9 cellular contexts compared by ENCODE assay signal in genomic region chr22:19767427-19768380, GRCh38. TPM values are rescaled to one million over a fixed set of nuclear protein-coding genes. Genes with fewer than 3 reads are reported as not detected.
A peak's percentile ranks its signal among the peaks of the same experiment; 100 is the strongest.
DNase-seq lines count a peak whose midpoint lies in the region; ATAC-seq and TF ChIP-seq lines count a peak whose summit lies in the region.
"Had no signal": no experiment of that assay in that cellular context is flagged by ENCODE, and none has a peak within 500 bp of the region (broad histone marks: within the 10 kb centered on the region; RNA-seq: fewer than 3 reads in every experiment).

No MANE protein-coding gene starts in this region.

- H3K27ac ChIP-seq in DOHH2 (ENCODE audit: low read depth, low read length) (no peak overlapping the region), hepatocyte (no peak overlapping the region)

- no peak overlapping the region for H2AFZ ChIP-seq in hepatocyte

- intact Hi-C loops in posterior vena cava (cut with DNase I) = no loop called here

- H3K4me3 ChIP-seq in DOHH2 (ENCODE audit: low read length) (no peak overlapping the region), hepatocyte (no peak overlapping the region)

- no peaks in the 10 kb centered on the region for H3K36me3 ChIP-seq in DOHH2 (ENCODE audit: control insufficient read depth, low read length)
- H3K36me3 ChIP-seq in hepatocyte (replicated peaks; ENCODE audit: insufficient read depth, low read depth) = no peaks in the 10 kb centered on the region

- peaks cover 9 to 16% (median 14%) of the 10 kb centered on the region in 3 donors for H3K4me1 Mint-ChIP-seq in T-cell
- H3K4me1 Mint-ChIP-seq in osteocyte (ENCODE audit: unreplicated experiment) = peaks cover 2% of the 10 kb centered on the region

- CTCF ChIA-PET in T-cell (lab: Charles Lee) = no interaction called here

- POLR2A ChIA-PET in T-cell (lab: Charles Lee) = no interaction called here

- H3K79me2 ChIP-seq in DOHH2 (ENCODE audit: control insufficient read depth, low read length) (no peaks in the 10 kb centered on the region), hepatocyte (no peaks in the 10 kb centered on the region)

- H3K4me2 ChIP-seq in DOHH2 (ENCODE audit: low read length) (peak overlapping the region; percentile 14; the same call in 1 of the 2 replicates), hepatocyte (peak overlapping the region; percentile 73)

- peaks cover 36 to 82% of the 10 kb centered on the region in 2 donors for H3K27me3 Mint-ChIP-seq in T-cell
- peaks cover 3% of the 10 kb centered on the region for H3K27me3 Mint-ChIP-seq in osteocyte (ENCODE audit: unreplicated experiment)

- no peaks in the 10 kb centered on the region for H3K9me2 ChIP-seq in DOHH2 (replicated peaks; ENCODE audit: control insufficient read depth, low read length)
- no peaks in the 10 kb centered on the region for H3K9me2 ChIP-seq in hepatocyte (replicated peaks; ENCODE audit: insufficient read depth)

- no peaks in the 10 kb centered on the region for H3K9me3 ChIP-seq in DOHH2 (ENCODE audit: control insufficient read depth, insufficient read depth, low read length)
- no peaks in the 10 kb centered on the region for H3K9me3 ChIP-seq in hepatocyte (ENCODE audit: low read depth)

- 34% methylated on average over 31 of the region's 37 CpGs for WGBS in hepatocyte (ENCODE audit: low lambda C conversion rate, missing lambda C conversion rate)

- H3F3A ChIP-seq in DOHH2 (ENCODE audit: control insufficient read depth, insufficient read depth) = 0 out of 2 replicates have a peak, but pooled peaks cover 6% of the 10 kb centered on the region

- H3K4me3 Mint-ChIP-seq in T-cell (peak overlapping the region in 2 of 3 donors; percentile 43 to 70), osteocyte (ENCODE audit: unreplicated experiment) (no peak overlapping the region)
- H3K4me3 Mint-ChIP-seq: neural crest cell had no signal

- no peak for TF ChIP-seq CTCF in DOHH2 (IDR thresholded peaks at IDR 0.05; ENCODE audit: low read depth, low read length, poor library complexity, severe bottlenecking)
- TF ChIP-seq CTCF in hepatocyte (IDR thresholded peaks at IDR 0.05; ENCODE audit: poor library complexity) = no peak
- no peak for TF ChIP-seq CTCF in osteocyte (IDR thresholded peaks at IDR 0.05)

- H3K9me3 Mint-ChIP-seq in T-cell (no peaks in the 10 kb centered on the region), osteocyte (ENCODE audit: unreplicated experiment) (no peaks in the 10 kb centered on the region)
- H3K9me3 Mint-ChIP-seq: neural crest cell had no signal

- H3K36me3 Mint-ChIP-seq in T-cell (no peaks in the 10 kb centered on the region), osteocyte (ENCODE audit: unreplicated experiment) (peaks cover 9% of the 10 kb centered on the region)

- H3K27ac Mint-ChIP-seq in T-cell (no peak overlapping the region), osteocyte (ENCODE audit: unreplicated experiment) (no peak overlapping the region)

- no peak for DNase-seq in T-cell
- DNase-seq in hepatocyte (ENCODE audit: low spot score) = no peak
- DNase-seq in posterior vena cava (ENCODE audit: low spot score) = peak; percentile 91
- no peak for DNase-seq in osteocyte (ENCODE audit: extremely low spot score, unreplicated experiment)
- no peak for DNase-seq in activated CD4-positive, CD25-positive, alpha-beta regulatory T cell treated with anti-CD3 and anti-CD28 coated beads, Interleukin-2, amount 50 U/mL, for 72 hours

- ATAC-seq in T-cell (replicated peaks in 1 of 4) (peak in 2 of 4 experiments; percentile 14 to 50), HG03039 (IDR thresholded peaks at IDR 0.05; ENCODE audit: unreplicated experiment) (no peak), HG03439 (IDR thresholded peaks at IDR 0.05; ENCODE audit: unreplicated experiment) (no peak)

- H3K27me3 ChIP-seq in DOHH2 (ENCODE audit: control insufficient read depth, low read length) (peaks cover 82% of the 10 kb centered on the region), hepatocyte (peaks cover 97% of the 10 kb centered on the region)

- H4K20me1 ChIP-seq in DOHH2 (ENCODE audit: control insufficient read depth, insufficient read depth, low read depth, low read length) (no peaks in the 10 kb centered on the region), hepatocyte (ENCODE audit: insufficient read depth, poor library complexity, severe bottlenecking) (no peaks in the 10 kb centered on the region)

- H3K4me1 ChIP-seq in DOHH2 (ENCODE audit: control insufficient read depth, low read length) (peaks cover 17% of the 10 kb centered on the region), hepatocyte (ENCODE audit: insufficient read depth) (no peaks in the 10 kb centered on the region)

RNA-seq across cellular contexts. Expression of gene TBX1, which starts 7.1 kb away (rescaled TPM):
- total RNA-seq in T-cell (under 1 TPM in 1 of 5 donors, not detected in 4; 0.20 TPM), hepatocyte (not detected in 2 replicates), posterior vena cava (1 to 10 TPM; 7.5 to 8.1 TPM), osteocyte (22.5 and 24.2 TPM in 2 replicates)
- 0.07 and 1.1 TPM in 2 replicates for polyA plus RNA-seq in hepatocyte
- total RNA-seq: neural crest cell had no signal

RNA-seq across cellular contexts. Expression of gene GP1BB, which starts 44.4 kb away (rescaled TPM):
- total RNA-seq in T-cell (1 to 10 TPM in 1 of 5 donors, under 1 TPM in 4; 0.19 to 2.1 (median 0.36) TPM), hepatocyte (1.0 and 2.5 TPM in 2 replicates), posterior vena cava (under 1 TPM in 1 of 2 donors, not detected in 1; 0.83 TPM), osteocyte (28.6 and 34.1 TPM in 2 replicates)
- 2.4 and 2.8 TPM in 2 replicates for polyA plus RNA-seq in hepatocyte

RNA-seq across cellular contexts. Expression of gene SEPTIN5, which starts 53.4 kb away (rescaled TPM):
- total RNA-seq in T-cell (1 to 10 TPM in 3 of 5 donors, under 1 TPM in 2; 0.33 to 3.2 (median 1.2) TPM), hepatocyte (4.3 and 10.0 TPM in 2 replicates), posterior vena cava (10 to 100 TPM; 22.9 to 29.8 TPM), osteocyte (103 and 108 TPM in 2 replicates)
- polyA plus RNA-seq in hepatocyte = 9.4 and 9.7 TPM in 2 replicates
